ENCODE assay signal across 19 cellular contexts in genomic region chr2:17933251-17933650, GRCh38. TPM values are rescaled to one million over a fixed set of nuclear protein-coding genes. Genes with fewer than 3 reads are reported as not detected.
DNase-seq lines count a peak whose midpoint lies in the region; TF ChIP-seq lines count a peak whose summit lies in the region.
"Had no signal": no experiment of that assay in that cellular context is flagged by ENCODE, and none has a peak within 500 bp of the region (broad histone marks: within the 10 kb centered on the region; RNA-seq: fewer than 3 reads in every experiment).

No MANE protein-coding gene starts in this region.

- no peak overlapping the region for H3K9ac ChIP-seq in adipocyte (ENCODE audit: low read length)

- DNase-seq in EH (ENCODE audit: low read depth) (peak; percentile 4), adipocyte (ENCODE audit: low read depth) (peak; percentile 62), fibroblast of the aortic adventitia (ENCODE audit: low read depth) (peak; percentile 3), NCI-H526 treated with DMSO at 0.1 percent for 48 hours (lab: John Stamatoyannopoulos, UW) (no peak), AML-193 (lab: John Stamatoyannopoulos, UW) (no peak)
- no peak for DNase-seq in activated CD8-positive, alpha-beta memory T cell treated with anti-CD3 and anti-CD28 coated beads, Interleukin-2, amount 50 U/mL, for 4 hours
- no peak for DNase-seq in effector CD4-positive, alpha-beta T cell
- DNase-seq: 8988T; BE2C; C1 segment of cervical spinal cord; CD4-positive, CD25-positive, alpha-beta regulatory T cell; CD8-positive, alpha-beta memory T cell; COR-L47; DMS 273 treated with DMSO at 0.1 percent for 48 hours; DMS53; DND-41; GOT3; H7; HFFc6 had no signal

- H3K4me3 ChIP-seq in adipocyte (ENCODE audit: low read length) = no peak overlapping the region
- no peak overlapping the region for H3K4me3 ChIP-seq in fibroblast of the aortic adventitia (ENCODE audit: low read depth, low read length)

- H3K36me3 ChIP-seq in adipocyte (ENCODE audit: control insufficient read depth, insufficient read depth, low read length, severe bottlenecking) = no peaks in the 10 kb centered on the region
- H3K36me3 ChIP-seq: BE2C had no signal

- peaks cover 2% of the 10 kb centered on the region for H3K9me3 ChIP-seq in adipocyte (ENCODE audit: control insufficient read depth, low read length)
- H3K9me3 ChIP-seq: BE2C had no signal

- H3K27me3 ChIP-seq in adipocyte (replicated peaks; ENCODE audit: control insufficient read depth, insufficient read depth, low read length) = no peaks in the 10 kb centered on the region

- no peaks in the 10 kb centered on the region for H3K4me1 ChIP-seq in adipocyte (ENCODE audit: control insufficient read depth, insufficient read depth, low read length)
- H3K4me1 ChIP-seq: BE2C had no signal

- no peak for TF ChIP-seq CTCF in fibroblast of the aortic adventitia (IDR thresholded peaks at IDR 0.05; ENCODE audit: insufficient read depth, low read length)

RNA-seq across cellular contexts. Expression of gene KCNS3, which starts 54.8 kb away (rescaled TPM):
- total RNA-seq in fibroblast of the aortic adventitia (ENCODE audit: low replicate concordance) = 0.36 TPM in 1 of 2 replicates, not detected in the other
- total RNA-seq: CD4-positive, CD25-positive, alpha-beta regulatory T cell; CD8-positive, alpha-beta memory T cell had no signal

Comparison
In these comparisons a context has a peak if more than half of its experiments do, and no peak if none do; other contexts are left out.
1. DNase-seq: peak in EH (single experiment), adipocyte (single experiment) and fibroblast of the aortic adventitia (single experiment); none in activated CD8-positive, alpha-beta memory T cell treated with anti-CD3 and anti-CD28 coated beads, Interleukin-2, amount 50 U/mL, for 4 hours (single experiment), effector CD4-positive, alpha-beta T cell (single experiment), NCI-H526 treated with DMSO at 0.1 percent for 48 hours (single experiment) and AML-193 (0 of 2).